Comparison of ENCODE assay signal across 40 cellular contexts in genomic region chr12:127923501-127923900, GRCh38.
"Had no signal": no experiment of that assay in that cellular context is flagged by ENCODE, and none has a peak within 500 bp of the region (broad histone marks: within the 10 kb centered on the region; RNA-seq: fewer than 3 reads in every experiment).

No MANE protein-coding gene starts in this region.

- FAIRE-seq: astrocyte, bronchial epithelial cell had no signal

- H3K4me3 ChIP-seq: ascending aorta, body of pancreas, breast epithelium, cardiac muscle cell had no signal

- H3K9me3 Mint-ChIP-seq: activated naive CD4-positive, alpha-beta T cell treated with anti-CD3 and anti-CD28 coated beads for 36 hours; activated T-cell treated with anti-CD3 and anti-CD28 coated beads, Interleukin-2, amount 50 U/mL, for 4 hours; activated T-helper 1 cell treated with anti-CD3 and anti-CD28 coated beads, Interleukin-12 subunit alpha, Interleukin-12 subunit beta, Interleukin-2, Interleukin-4 antibody, amounts not matched to agents 30 ng/mL and 10 ng/mL and 1 ng/mL, durations not matched to agents 14 hours and 24 hours and 36 hours had no signal

- H3K4me1 ChIP-seq: body of pancreas, breast epithelium had no signal

- H3K27ac ChIP-seq: ascending aorta, body of pancreas, brain microvascular endothelial cell, breast epithelium, cardiac muscle cell had no signal

- H3K4me1 Mint-ChIP-seq: activated naive CD4-positive, alpha-beta T cell treated with anti-CD3 and anti-CD28 coated beads, Interleukin-2, amount 10 ng/mL, durations not matched to agents 7 days and 5 days; activated naive CD4-positive, alpha-beta T cell treated with anti-CD3 and anti-CD28 coated beads, Interleukin-2, amount 50 U/mL, for 24 hours; activated naive CD8-positive, alpha-beta T cell treated with anti-CD3 and anti-CD28 coated beads for 36 hours; activated naive CD8-positive, alpha-beta T cell treated with anti-CD3 and anti-CD28 coated beads, Interleukin-2, amount 10 ng/mL, durations not matched to agents 7 days and 5 days; activated naive CD8-positive, alpha-beta T cell treated with anti-CD3 and anti-CD28 coated beads, Interleukin-2, amount 50 U/mL, for 24 hours; activated T-helper 17 cell treated with anti-CD3 and anti-CD28 coated beads, Interleukin-2, amount 50 U/mL, for 72 hours; central memory CD8-positive, alpha-beta T cell had no signal

- H3K27ac Mint-ChIP-seq: activated naive CD4-positive, alpha-beta T cell treated with anti-CD3 and anti-CD28 coated beads for 36 hours; activated naive CD4-positive, alpha-beta T cell treated with anti-CD3 and anti-CD28 coated beads, Interleukin-2, amount 10 ng/mL, durations not matched to agents 7 days and 5 days; activated naive CD4-positive, alpha-beta T cell treated with anti-CD3 and anti-CD28 coated beads, Interleukin-2, amount 50 U/mL, for 24 hours; activated naive CD4-positive, alpha-beta T cell treated with anti-CD3 and anti-CD28 coated beads, Interleukin-2, amount 50 U/mL, for 72 hours; activated naive CD8-positive, alpha-beta T cell; activated naive CD8-positive, alpha-beta T cell treated with anti-CD3 and anti-CD28 coated beads for 36 hours; activated naive CD8-positive, alpha-beta T cell treated with anti-CD3 and anti-CD28 coated beads, Interleukin-2, amount 10 ng/mL, durations not matched to agents 7 days and 5 days; activated naive CD8-positive, alpha-beta T cell treated with anti-CD3 and anti-CD28 coated beads, Interleukin-2, amount 50 U/mL, for 24 hours; activated T-cell treated with anti-CD3 and anti-CD28 coated beads, Interleukin-2, amount 50 U/mL, for 24 hours; activated T-cell treated with anti-CD3 and anti-CD28 coated beads, Interleukin-2, amount 50 U/mL, for 72 hours; activated T-helper 1 cell treated with anti-CD3 and anti-CD28 coated beads, Interleukin-12 subunit alpha, Interleukin-12 subunit beta, Interleukin-2, Interleukin-4 antibody, amounts not matched to agents 30 ng/mL and 10 ng/mL and 1 ng/mL, durations not matched to agents 14 hours and 24 hours and 36 hours; activated T-helper 17 cell treated with anti-CD3 and anti-CD28 coated beads, Interleukin-2, amount 50 U/mL, for 72 hours; activated T-helper 2 cell treated with anti-CD3 and anti-CD28 coated beads, Interferon-gamma antibody, Interleukin-2, Interleukin-4, amounts not matched to agents 10 μg/mL and 5 μg/mL and 100 μg/mL, durations not matched to agents 14 hours and 24 hours and 36 hours; brain had no signal

- H3K4me3 Mint-ChIP-seq: activated naive CD4-positive, alpha-beta T cell treated with anti-CD3 and anti-CD28 coated beads for 36 hours; activated naive CD4-positive, alpha-beta T cell treated with anti-CD3 and anti-CD28 coated beads, Interleukin-2, amount 10 ng/mL, durations not matched to agents 7 days and 5 days; activated naive CD4-positive, alpha-beta T cell treated with anti-CD3 and anti-CD28 coated beads, Interleukin-2, amount 50 U/mL, for 24 hours; activated naive CD8-positive, alpha-beta T cell; activated naive CD8-positive, alpha-beta T cell treated with anti-CD3 and anti-CD28 coated beads for 36 hours; activated naive CD8-positive, alpha-beta T cell treated with anti-CD3 and anti-CD28 coated beads, Interleukin-2, amount 10 ng/mL, durations not matched to agents 7 days and 5 days; activated naive CD8-positive, alpha-beta T cell treated with anti-CD3 and anti-CD28 coated beads, Interleukin-2, amount 50 U/mL, for 24 hours; activated T-cell treated with anti-CD3 and anti-CD28 coated beads, Interleukin-2, amount 50 U/mL, for 24 hours; activated T-cell treated with anti-CD3 and anti-CD28 coated beads, Interleukin-2, amount 50 U/mL, for 4 hours; activated T-cell treated with anti-CD3 and anti-CD28 coated beads, Interleukin-2, amount 50 U/mL, for 72 hours; activated T-helper 1 cell treated with anti-CD3 and anti-CD28 coated beads, Interleukin-12 subunit alpha, Interleukin-12 subunit beta, Interleukin-2, Interleukin-4 antibody, amounts not matched to agents 30 ng/mL and 10 ng/mL and 1 ng/mL, durations not matched to agents 14 hours and 24 hours and 36 hours; activated T-helper 17 cell treated with anti-CD3 and anti-CD28 coated beads, Interleukin-2, amount 50 U/mL, for 72 hours; brain; central memory CD8-positive, alpha-beta T cell had no signal

- H3K27me3 Mint-ChIP-seq: activated naive CD4-positive, alpha-beta T cell treated with anti-CD3 and anti-CD28 coated beads, Interleukin-2, amount 10 ng/mL, durations not matched to agents 7 days and 5 days; activated naive CD4-positive, alpha-beta T cell treated with anti-CD3 and anti-CD28 coated beads, Interleukin-2, amount 50 U/mL, for 24 hours; activated naive CD8-positive, alpha-beta T cell; activated naive CD8-positive, alpha-beta T cell treated with anti-CD3 and anti-CD28 coated beads for 36 hours; activated naive CD8-positive, alpha-beta T cell treated with anti-CD3 and anti-CD28 coated beads, Interleukin-2, amount 10 ng/mL, durations not matched to agents 7 days and 5 days; activated naive CD8-positive, alpha-beta T cell treated with anti-CD3 and anti-CD28 coated beads, Interleukin-2, amount 50 U/mL, for 24 hours; activated T-cell treated with anti-CD3 and anti-CD28 coated beads, Interleukin-2, amount 50 U/mL, for 24 hours; activated T-helper 17 cell treated with anti-CD3 and anti-CD28 coated beads, Interleukin-2, amount 50 U/mL, for 72 hours; central memory CD8-positive, alpha-beta T cell had no signal

- H3K9me3 ChIP-seq: ascending aorta, body of pancreas, breast epithelium had no signal

- DNase-seq: activated effector memory CD4-positive, alpha-beta T cell treated with anti-CD3 and anti-CD28 coated beads, Interleukin-2, amount 50 U/mL, for 16 hours; activated effector memory CD4-positive, alpha-beta T cell treated with Interleukin-2 at 50 U/mL for 16 hours; activated gamma-delta T cell; activated gamma-delta T cell treated with Interleukin-2 at 50 U/mL for 16 hours; activated naive CD4-positive, alpha-beta T cell; activated naive CD4-positive, alpha-beta T cell treated with anti-CD3 and anti-CD28 coated beads for 36 hours; activated naive CD4-positive, alpha-beta T cell treated with anti-CD3 and anti-CD28 coated beads, Interleukin-2, amount 10 ng/mL, durations not matched to agents 7 days and 5 days; activated naive CD4-positive, alpha-beta T cell treated with anti-CD3 and anti-CD28 coated beads, Interleukin-2, amount 50 U/mL, for 16 hours; activated naive CD4-positive, alpha-beta T cell treated with Interleukin-2 at 50 U/mL for 16 hours; activated naive CD8-positive, alpha-beta T cell treated with anti-CD3 and anti-CD28 coated beads for 36 hours; activated naive CD8-positive, alpha-beta T cell treated with anti-CD3 and anti-CD28 coated beads, Interleukin-2, amount 10 ng/mL, durations not matched to agents 7 days and 5 days; activated naive CD8-positive, alpha-beta T cell treated with anti-CD3 and anti-CD28 coated beads, Interleukin-2, amount 50 U/mL, for 24 hours; activated T-cell treated with anti-CD3 and anti-CD28 coated beads for 4 hours; activated T-cell treated with anti-CD3 and anti-CD28 coated beads, Interleukin-2, amount 50 U/mL, for 1 hour; activated T-cell treated with anti-CD3 and anti-CD28 coated beads, Interleukin-2, amount 50 U/mL, for 24 hours; activated T-cell treated with anti-CD3 and anti-CD28 coated beads, Interleukin-2, amount 50 U/mL, for 4 hours; activated T-cell treated with anti-CD3 and anti-CD28 coated beads, Interleukin-2, amount 50 U/mL, for 48 hours; activated T-cell treated with anti-CD3 and anti-CD28 coated beads, Interleukin-2, amount 50 U/mL, for 72 hours; amniotic stem cell; amygdala; anterior cingulate cortex; aorta; body of pancreas; brain microvascular endothelial cell; caudate nucleus; central memory CD4-positive, alpha-beta T cell; cerebellar nuclear complex had no signal

- H3K36me3 Mint-ChIP-seq: activated naive CD4-positive, alpha-beta T cell treated with anti-CD3 and anti-CD28 coated beads, Interleukin-2, amount 10 ng/mL, durations not matched to agents 7 days and 5 days; activated naive CD8-positive, alpha-beta T cell; activated naive CD8-positive, alpha-beta T cell treated with anti-CD3 and anti-CD28 coated beads for 36 hours; activated naive CD8-positive, alpha-beta T cell treated with anti-CD3 and anti-CD28 coated beads, Interleukin-2, amount 10 ng/mL, durations not matched to agents 7 days and 5 days; brain had no signal

- H3K27me3 ChIP-seq: ascending aorta, body of pancreas, brain microvascular endothelial cell, breast epithelium, cardiac muscle cell had no signal

- ATAC-seq: activated naive CD4-positive, alpha-beta T cell treated with anti-CD3 and anti-CD28 coated beads, Interleukin-2, amount 50 U/mL, for 72 hours; activated naive CD8-positive, alpha-beta T cell treated with anti-CD3 and anti-CD28 coated beads, Interleukin-2, amount 50 U/mL, for 24 hours; activated T-cell treated with anti-CD3 and anti-CD28 coated beads, Interleukin-2, amount 50 U/mL, for 4 hours; activated T-cell treated with anti-CD3 and anti-CD28 coated beads, Interleukin-2, amount 50 U/mL, for 72 hours; activated T-helper 17 cell treated with anti-CD3 and anti-CD28 coated beads, Interleukin-2, amount 50 U/mL, for 72 hours; body of pancreas had no signal

- H3K36me3 ChIP-seq: ascending aorta, brain microvascular endothelial cell, breast epithelium, cardiac muscle cell had no signal
